In genomic region chr7:74194686-74195085, GRCh38 we compare ENCODE assay signal across 20 cellular contexts. TPM values are rescaled to one million over a fixed set of nuclear protein-coding genes. Genes with fewer than 3 reads are reported as not detected.
DNase-seq lines count a peak whose midpoint lies in the region; ATAC-seq, FAIRE-seq and TF ChIP-seq lines count a peak whose summit lies in the region.
"Had no signal": no experiment of that assay in that cellular context is flagged by ENCODE, and none has a peak within 500 bp of the region (broad histone marks: within the 10 kb centered on the region; RNA-seq: fewer than 3 reads in every experiment).

No MANE protein-coding gene starts in this region.

- peaks cover 12% of the 10 kb centered on the region for H3K36me3 Mint-ChIP-seq in activated naive CD8-positive, alpha-beta T cell treated with anti-CD3 and anti-CD28 coated beads, Interleukin-2, amount 10 ng/mL, durations not matched to agents 7 days and 5 days
- H3K36me3 Mint-ChIP-seq in naive B cell = peaks cover 0 to 15% of the 10 kb centered on the region in 2 donors

- intact Hi-C loops in HepG2 (cut with micrococcal nuclease; ENCODE audit: unreplicated experiment) = no loop called here
- intact Hi-C loops in right lobe of liver (cut with DNase I) = no loop called here

- DNase-seq in HepG2 (ENCODE audit: low spot score) (no peak), right lobe of liver (no peak), naive B cell (no peak), SW 1271 (lab: John Stamatoyannopoulos, UW) (no peak), kidney tubule cell (ENCODE audit: low spot score) (no peak), UCSD-AML1 (lab: John Stamatoyannopoulos, UW; ENCODE audit: unreplicated experiment) (no peak), MV-4-11 (lab: John Stamatoyannopoulos, UW) (no peak)
- no peak for DNase-seq in activated naive CD8-positive, alpha-beta T cell treated with anti-CD3 and anti-CD28 coated beads, Interleukin-2, amount 10 ng/mL, durations not matched to agents 7 days and 5 days
- DNase-seq: activated CD4-positive, alpha-beta memory T cell treated with anti-CD3 and anti-CD28 coated beads, Interleukin-2, amount 10 ng/mL, durations not matched to agents 7 days and 5 days; DMS79 treated with DMSO at 0.1 percent for 48 hours; foreskin keratinocyte; kidney glomerular epithelial cell; MM.1S; NCI-H1930; stimulated activated naive CD8-positive, alpha-beta T cell treated with anti-CD3 and anti-CD28 coated beads, Interleukin-15, amount 100 ng/mL, for 72 hours; uterus had no signal

- H3K79me2 ChIP-seq in HepG2 (ENCODE audit: insufficient read depth, low read length) = peaks cover 3% of the 10 kb centered on the region

- over 99% methylated on average over 13 of the region's 14 CpGs for WGBS in HepG2 (ENCODE audit: low lambda C conversion rate)
- WGBS in right lobe of liver (ENCODE audit: insufficient coverage, low coverage, low lambda C conversion rate, missing lambda C conversion rate) = 95% methylated on average over 2 of the region's 14 CpGs

- H3K9me3 ChIP-seq in HepG2 (ENCODE audit: low read length) (no peaks in the 10 kb centered on the region), right lobe of liver (no peaks in the 10 kb centered on the region)
- H3K9me3 ChIP-seq: uterus had no signal

- H3K9ac ChIP-seq in HepG2 (ENCODE audit: insufficient read depth, low read depth, low read length) = no peak overlapping the region

- H3K27ac Mint-ChIP-seq in activated naive CD8-positive, alpha-beta T cell treated with anti-CD3 and anti-CD28 coated beads, Interleukin-2, amount 10 ng/mL, durations not matched to agents 7 days and 5 days = peak overlapping the region; percentile 82
- H3K27ac Mint-ChIP-seq in naive B cell = peak overlapping the region in 5 of 6 donors; percentile 30 to 91 (median 61)
- H3K27ac Mint-ChIP-seq: activated T-helper 17 cell treated with anti-CD3 and anti-CD28 coated beads, Interleukin-2, amount 50 U/mL, for 72 hours had no signal

- in situ Hi-C loops in HepG2 (cut with HindIII; ENCODE audit: extremely low pct_ligation_motif_present, low pct_unique_long_range_greater_than_20kb) = no loop called here

- CTCF ChIA-PET in HepG2 (lab: Yijun Ruan, JAX; ENCODE audit: low intra/inter-chr PET ratio, low total read pairs) = no interaction called here

- H3K4me1 Mint-ChIP-seq in activated naive CD8-positive, alpha-beta T cell treated with anti-CD3 and anti-CD28 coated beads, Interleukin-2, amount 10 ng/mL, durations not matched to agents 7 days and 5 days = peaks cover 15% of the 10 kb centered on the region
- peaks cover 0 to 9% (median 0%) of the 10 kb centered on the region in 3 donors for H3K4me1 Mint-ChIP-seq in naive B cell
- H3K4me1 Mint-ChIP-seq: activated CD4-positive, alpha-beta memory T cell treated with anti-CD3 and anti-CD28 coated beads, Interleukin-2, amount 10 ng/mL, durations not matched to agents 7 days and 5 days; activated T-helper 17 cell treated with anti-CD3 and anti-CD28 coated beads, Interleukin-2, amount 50 U/mL, for 72 hours had no signal

- no peak overlapping the region for H2AFZ ChIP-seq in HepG2 (ENCODE audit: low read length)

- TF ChIP-seq EP300 in HepG2 (IDR thresholded peaks at IDR 0.05; ENCODE audit: low read depth in 2 of 2, low read length in 2 of 2) (no peak), HepG2 (CRISPR knock-in tag; IDR thresholded peaks at IDR 0.05; ENCODE audit: borderline replicate concordance) (no peak)

- H3K4me2 ChIP-seq in HepG2 (ENCODE audit: low read depth, low read length) = no peak overlapping the region

- H3K4me1 ChIP-seq in HepG2 (ENCODE audit: insufficient read depth, low read length) = no peaks in the 10 kb centered on the region
- H3K4me1 ChIP-seq in right lobe of liver = no peaks in the 10 kb centered on the region
- H3K4me1 ChIP-seq: uterus had no signal

- H3K27ac ChIP-seq in HepG2 (ENCODE audit: extremely low read length, insufficient read depth, low read length) = no peak overlapping the region
- H3K27ac ChIP-seq in right lobe of liver = no peak overlapping the region
- H3K27ac ChIP-seq: coronary artery, epithelial cell of prostate, foreskin keratinocyte, uterus had no signal

- no TSS peak for BruUV-seq in HepG2 (replicated peaks; lab: Mats Ljungman, UMichigan)

- H3K4me3 ChIP-seq in HepG2 (replicated peaks in 1 of 3; ENCODE audit: insufficient read depth in 1 of 3, low read depth in 2 of 3, low read length in 3 of 3) (no peak overlapping the region), right lobe of liver (no peak overlapping the region)
- H3K4me3 ChIP-seq: coronary artery, uterus had no signal

- no peaks in the 10 kb centered on the region for H3K9me3 Mint-ChIP-seq in activated naive CD8-positive, alpha-beta T cell treated with anti-CD3 and anti-CD28 coated beads, Interleukin-2, amount 10 ng/mL, durations not matched to agents 7 days and 5 days
- no peaks in the 10 kb centered on the region for H3K9me3 Mint-ChIP-seq in naive B cell
- H3K9me3 Mint-ChIP-seq: activated CD4-positive, alpha-beta memory T cell treated with anti-CD3 and anti-CD28 coated beads, Interleukin-2, amount 10 ng/mL, durations not matched to agents 7 days and 5 days; activated T-helper 17 cell treated with anti-CD3 and anti-CD28 coated beads, Interleukin-2, amount 50 U/mL, for 72 hours; stimulated activated naive CD8-positive, alpha-beta T cell treated with anti-CD3 and anti-CD28 coated beads, Interleukin-15, amount 100 ng/mL, for 72 hours had no signal

- ATAC-seq in HepG2 = no peak
- ATAC-seq in right lobe of liver = no peak
- ATAC-seq in activated naive CD8-positive, alpha-beta T cell treated with anti-CD3 and anti-CD28 coated beads, Interleukin-2, amount 10 ng/mL, durations not matched to agents 7 days and 5 days (ENCODE audit: low read depth) = peak; percentile 8
- no peak for ATAC-seq in naive B cell (ENCODE audit: low read depth in 2 of 2)
- ATAC-seq: activated T-helper 17 cell treated with anti-CD3 and anti-CD28 coated beads, Interleukin-2, amount 50 U/mL, for 72 hours; foreskin keratinocyte had no signal

- no peak for FAIRE-seq in HepG2 (lab: Jason Lieb, UNC)
- FAIRE-seq: H54 had no signal

- no peaks in the 10 kb centered on the region for H4K20me1 ChIP-seq in HepG2 (ENCODE audit: insufficient read depth, low read length)

- TF ChIP-seq POLR2A in HepG2 (IDR thresholded peaks at IDR 0.05; ENCODE audit: insufficient read depth in 1 of 2, low read depth in 2 of 2, low read length in 2 of 2) = no peak
- no peak for TF ChIP-seq POLR2A in right lobe of liver (IDR thresholded peaks at IDR 0.05)

- POLR2A ChIA-PET in HepG2 (lab: Yijun Ruan, JAX) = no interaction called here
- POLR2A ChIA-PET in activated naive CD8-positive, alpha-beta T cell treated with anti-CD3 and anti-CD28 coated beads, Interleukin-2, amount 10 ng/mL, durations not matched to agents 7 days and 5 days (lab: Charles Lee) = no interaction called here

- TF ChIP-seq RAD21 in HepG2 (CRISPR knock-in tag; IDR thresholded peaks at IDR 0.05) = no peak

- H3K36me3 ChIP-seq in HepG2 (replicated peaks in 1 of 2; ENCODE audit: control insufficient read depth in 1 of 2, insufficient read depth in 2 of 2, low read length in 2 of 2) = peaks cover 27 to 59% of the 10 kb centered on the region in 2 experiments
- H3K36me3 ChIP-seq in right lobe of liver = peaks cover 8 to 58% (median 34%) of the 10 kb centered on the region in 4 donors
- H3K36me3 ChIP-seq: uterus had no signal

- H3K27me3 ChIP-seq in HepG2 (ENCODE audit: control insufficient read depth in 1 of 2, insufficient read depth in 2 of 2, low read length in 2 of 2) (no peaks in the 10 kb centered on the region), right lobe of liver (no peaks in the 10 kb centered on the region)
- H3K27me3 ChIP-seq: foreskin keratinocyte, uterus had no signal

- H3K4me3 Mint-ChIP-seq in activated naive CD8-positive, alpha-beta T cell treated with anti-CD3 and anti-CD28 coated beads, Interleukin-2, amount 10 ng/mL, durations not matched to agents 7 days and 5 days = peak overlapping the region; percentile 11
- no peak overlapping the region for H3K4me3 Mint-ChIP-seq in naive B cell
- H3K4me3 Mint-ChIP-seq: activated CD4-positive, alpha-beta memory T cell treated with anti-CD3 and anti-CD28 coated beads, Interleukin-2, amount 10 ng/mL, durations not matched to agents 7 days and 5 days; activated T-helper 17 cell treated with anti-CD3 and anti-CD28 coated beads, Interleukin-2, amount 50 U/mL, for 72 hours had no signal

- H3K27me3 Mint-ChIP-seq in activated naive CD8-positive, alpha-beta T cell treated with anti-CD3 and anti-CD28 coated beads, Interleukin-2, amount 10 ng/mL, durations not matched to agents 7 days and 5 days = no peaks in the 10 kb centered on the region
- no peaks in the 10 kb centered on the region for H3K27me3 Mint-ChIP-seq in naive B cell
- H3K27me3 Mint-ChIP-seq: activated CD4-positive, alpha-beta memory T cell treated with anti-CD3 and anti-CD28 coated beads, Interleukin-2, amount 10 ng/mL, durations not matched to agents 7 days and 5 days; activated T-helper 17 cell treated with anti-CD3 and anti-CD28 coated beads, Interleukin-2, amount 50 U/mL, for 72 hours; stimulated activated naive CD8-positive, alpha-beta T cell treated with anti-CD3 and anti-CD28 coated beads, Interleukin-15, amount 100 ng/mL, for 72 hours had no signal

- TF ChIP-seq CTCF in HepG2 (CRISPR knock-in tag; IDR thresholded peaks at IDR 0.05) (no peak), right lobe of liver (IDR thresholded peaks at IDR 0.05) (no peak)

RNA-seq across cellular contexts. Expression of gene LAT2, which starts 15.1 kb away (rescaled TPM):
- total RNA-seq in HepG2 (2016; rRNA removed; fragmentation: Illumina TruSeq; extraction: Trizol) = 0.83 and 1.00 TPM in 2 replicates
- 0.18 and 0.20 TPM in 2 replicates for total RNA-seq in HepG2 (2016; cell fraction: cytosol; rRNA removed; fragmentation: Illumina TruSeq; extraction: Trizol; ENCODE audit: low read depth)
- total RNA-seq in HepG2 (2016; cell fraction: insoluble cytoplasmic fraction; rRNA removed; fragmentation: Illumina TruSeq; extraction: Trizol) = 0.93 and 0.97 TPM in 2 replicates
- total RNA-seq in HepG2 (2016; cell fraction: membrane; rRNA removed; fragmentation: Illumina TruSeq; extraction: Trizol) = 0.31 and 0.43 TPM in 2 replicates
- 0.44 and 0.78 TPM in 2 replicates for total RNA-seq in HepG2 (2016; cell fraction: nucleus; rRNA removed; fragmentation: Illumina TruSeq; extraction: Trizol)
- 0.75 and 0.95 TPM in 2 replicates for polyA plus RNA-seq in HepG2 (2011; rRNA removed)
- polyA plus RNA-seq in HepG2 (2011; cell fraction: cytosol; rRNA removed) = 0.67 and 0.77 TPM in 2 replicates
- 0.90 and 1.1 TPM in 2 replicates for polyA plus RNA-seq in HepG2 (2011; cell fraction: nucleus; rRNA removed)
- polyA plus RNA-seq in HepG2 (2012) = 0.32 and 0.43 TPM in 2 replicates
- polyA plus RNA-seq in HepG2 (2016; cell fraction: cytosol; fragmentation: Illumina TruSeq; extraction: Trizol; ENCODE audit: low read depth) = 0.17 and 0.32 TPM in 2 replicates
- 0.59 and 1.4 TPM in 2 replicates for polyA plus RNA-seq in HepG2 (2016; cell fraction: insoluble cytoplasmic fraction; fragmentation: Illumina TruSeq; extraction: Trizol; ENCODE audit: low read depth)
- 0.66 and 0.90 TPM in 2 replicates for polyA plus RNA-seq in HepG2 (2016; cell fraction: membrane; fragmentation: Illumina TruSeq; extraction: Trizol; ENCODE audit: low read depth)
- polyA plus RNA-seq in HepG2 (2016; cell fraction: nucleus; fragmentation: Illumina TruSeq; extraction: Trizol; ENCODE audit: insufficient read depth, low read depth) = 0.67 and 2.3 TPM in 2 replicates
- polyA minus RNA-seq in HepG2 (2011; rRNA and poly(A)+ RNA removed; ENCODE audit: low replicate concordance) = 0.62 and 1.2 TPM in 2 replicates
- not detected in 2 replicates for polyA minus RNA-seq in HepG2 (2011; cell fraction: cytosol; rRNA and poly(A)+ RNA removed)
- polyA minus RNA-seq in HepG2 (2011; cell fraction: nucleus; rRNA and poly(A)+ RNA removed) = 0.25 TPM in 1 of 2 replicates, not detected in the other
- 10 to 100 TPM in 1 of 6 experiments, 1 to 10 TPM in 5; 3.8 to 10.6 (median 6.6) TPM for total RNA-seq in right lobe of liver
- 10 to 100 TPM; 21.4 to 22.9 TPM for total RNA-seq in activated naive CD8-positive, alpha-beta T cell treated with anti-CD3 and anti-CD28 coated beads, Interleukin-2, amount 10 ng/mL, durations not matched to agents 7 days and 5 days
- polyA plus RNA-seq in naive B cell (ENCODE audit: low read depth in 6 of 6) = 100 to 1,000 TPM; 394 to 597 (median 466) TPM

RNA-seq across cellular contexts. Expression of gene EIF4H, which starts 20.5 kb away (rescaled TPM):
- total RNA-seq in HepG2 (2016; rRNA removed; fragmentation: Illumina TruSeq; extraction: Trizol) (321 and 356 TPM in 2 replicates), right lobe of liver (100 to 1,000 TPM; 117 to 128 (median 118) TPM)
- total RNA-seq in HepG2 (2016; cell fraction: cytosol; rRNA removed; fragmentation: Illumina TruSeq; extraction: Trizol; ENCODE audit: low read depth) = 23.2 and 29.3 TPM in 2 replicates
- 329 and 330 TPM in 2 replicates for total RNA-seq in HepG2 (2016; cell fraction: insoluble cytoplasmic fraction; rRNA removed; fragmentation: Illumina TruSeq; extraction: Trizol)
- total RNA-seq in HepG2 (2016; cell fraction: membrane; rRNA removed; fragmentation: Illumina TruSeq; extraction: Trizol) = 89.4 and 96.4 TPM in 2 replicates
- 126 and 145 TPM in 2 replicates for total RNA-seq in HepG2 (2016; cell fraction: nucleus; rRNA removed; fragmentation: Illumina TruSeq; extraction: Trizol)
- polyA plus RNA-seq in HepG2 (2011; rRNA removed) (200 and 232 TPM in 2 replicates), naive B cell (ENCODE audit: low read depth in 6 of 6) (100 to 1,000 TPM; 185 to 247 (median 209) TPM)
- 246 and 252 TPM in 2 replicates for polyA plus RNA-seq in HepG2 (2011; cell fraction: cytosol; rRNA removed)
- polyA plus RNA-seq in HepG2 (2011; cell fraction: nucleus; rRNA removed) = 96.2 and 102 TPM in 2 replicates
- 170 and 183 TPM in 2 replicates for polyA plus RNA-seq in HepG2 (2012)
- polyA plus RNA-seq in HepG2 (2016; cell fraction: cytosol; fragmentation: Illumina TruSeq; extraction: Trizol; ENCODE audit: low read depth) = 19.6 and 20.9 TPM in 2 replicates
- 319 and 333 TPM in 2 replicates for polyA plus RNA-seq in HepG2 (2016; cell fraction: insoluble cytoplasmic fraction; fragmentation: Illumina TruSeq; extraction: Trizol; ENCODE audit: low read depth)
- 53.6 and 62.6 TPM in 2 replicates for polyA plus RNA-seq in HepG2 (2016; cell fraction: membrane; fragmentation: Illumina TruSeq; extraction: Trizol; ENCODE audit: low read depth)
- polyA plus RNA-seq in HepG2 (2016; cell fraction: nucleus; fragmentation: Illumina TruSeq; extraction: Trizol; ENCODE audit: insufficient read depth, low read depth) = 181 and 191 TPM in 2 replicates
- 265 and 269 TPM in 2 replicates for polyA minus RNA-seq in HepG2 (2011; rRNA and poly(A)+ RNA removed; ENCODE audit: low replicate concordance)
- 130 and 142 TPM in 2 replicates for polyA minus RNA-seq in HepG2 (2011; cell fraction: cytosol; rRNA and poly(A)+ RNA removed)
- polyA minus RNA-seq in HepG2 (2011; cell fraction: nucleus; rRNA and poly(A)+ RNA removed) = 82.8 and 86.5 TPM in 2 replicates
- total RNA-seq in activated naive CD8-positive, alpha-beta T cell treated with anti-CD3 and anti-CD28 coated beads, Interleukin-2, amount 10 ng/mL, durations not matched to agents 7 days and 5 days = 100 to 1,000 TPM; 264 to 270 TPM

RNA-seq across cellular contexts. Expression of gene RFC2, which starts 59.5 kb away (rescaled TPM):
- total RNA-seq in HepG2 (2016; rRNA removed; fragmentation: Illumina TruSeq; extraction: Trizol) (43.5 and 51.2 TPM in 2 replicates), right lobe of liver (10 to 100 TPM in 5 of 6 experiments, 1 to 10 TPM in 1; 8.0 to 21.3 (median 12.2) TPM)
- 22.7 TPM in 2 replicates for total RNA-seq in HepG2 (2016; cell fraction: cytosol; rRNA removed; fragmentation: Illumina TruSeq; extraction: Trizol; ENCODE audit: low read depth)
- total RNA-seq in HepG2 (2016; cell fraction: insoluble cytoplasmic fraction; rRNA removed; fragmentation: Illumina TruSeq; extraction: Trizol) = 44.7 and 55.0 TPM in 2 replicates
- 29.4 and 29.5 TPM in 2 replicates for total RNA-seq in HepG2 (2016; cell fraction: membrane; rRNA removed; fragmentation: Illumina TruSeq; extraction: Trizol)
- 16.1 and 16.4 TPM in 2 replicates for total RNA-seq in HepG2 (2016; cell fraction: nucleus; rRNA removed; fragmentation: Illumina TruSeq; extraction: Trizol)
- polyA plus RNA-seq in HepG2 (2011; rRNA removed) (14.2 and 14.6 TPM in 2 replicates), naive B cell (ENCODE audit: low read depth in 6 of 6) (10 to 100 TPM; 42.7 to 61.4 (median 51.9) TPM)
- 12.7 and 17.2 TPM in 2 replicates for polyA plus RNA-seq in HepG2 (2011; cell fraction: cytosol; rRNA removed)
- polyA plus RNA-seq in HepG2 (2011; cell fraction: nucleus; rRNA removed) = 4.5 TPM in 2 replicates
- polyA plus RNA-seq in HepG2 (2012) = 8.2 and 15.6 TPM in 2 replicates
- polyA plus RNA-seq in HepG2 (2016; cell fraction: cytosol; fragmentation: Illumina TruSeq; extraction: Trizol; ENCODE audit: low read depth) = 20.5 and 22.0 TPM in 2 replicates
- 64.2 and 73.3 TPM in 2 replicates for polyA plus RNA-seq in HepG2 (2016; cell fraction: insoluble cytoplasmic fraction; fragmentation: Illumina TruSeq; extraction: Trizol; ENCODE audit: low read depth)
- 28.2 TPM in 2 replicates for polyA plus RNA-seq in HepG2 (2016; cell fraction: membrane; fragmentation: Illumina TruSeq; extraction: Trizol; ENCODE audit: low read depth)
- polyA plus RNA-seq in HepG2 (2016; cell fraction: nucleus; fragmentation: Illumina TruSeq; extraction: Trizol; ENCODE audit: insufficient read depth, low read depth) = 27.9 and 32.8 TPM in 2 replicates
- 19.7 and 106 TPM in 2 replicates for polyA minus RNA-seq in HepG2 (2011; rRNA and poly(A)+ RNA removed; ENCODE audit: low replicate concordance)
- 11.3 and 12.6 TPM in 2 replicates for polyA minus RNA-seq in HepG2 (2011; cell fraction: cytosol; rRNA and poly(A)+ RNA removed)
- polyA minus RNA-seq in HepG2 (2011; cell fraction: nucleus; rRNA and poly(A)+ RNA removed) = 9.6 and 11.5 TPM in 2 replicates
- total RNA-seq in activated naive CD8-positive, alpha-beta T cell treated with anti-CD3 and anti-CD28 coated beads, Interleukin-2, amount 10 ng/mL, durations not matched to agents 7 days and 5 days = 10 to 100 TPM; 53.0 to 56.6 TPM
